ENCODE assay signal across 8 cellular contexts in the genomic region with DNA sequence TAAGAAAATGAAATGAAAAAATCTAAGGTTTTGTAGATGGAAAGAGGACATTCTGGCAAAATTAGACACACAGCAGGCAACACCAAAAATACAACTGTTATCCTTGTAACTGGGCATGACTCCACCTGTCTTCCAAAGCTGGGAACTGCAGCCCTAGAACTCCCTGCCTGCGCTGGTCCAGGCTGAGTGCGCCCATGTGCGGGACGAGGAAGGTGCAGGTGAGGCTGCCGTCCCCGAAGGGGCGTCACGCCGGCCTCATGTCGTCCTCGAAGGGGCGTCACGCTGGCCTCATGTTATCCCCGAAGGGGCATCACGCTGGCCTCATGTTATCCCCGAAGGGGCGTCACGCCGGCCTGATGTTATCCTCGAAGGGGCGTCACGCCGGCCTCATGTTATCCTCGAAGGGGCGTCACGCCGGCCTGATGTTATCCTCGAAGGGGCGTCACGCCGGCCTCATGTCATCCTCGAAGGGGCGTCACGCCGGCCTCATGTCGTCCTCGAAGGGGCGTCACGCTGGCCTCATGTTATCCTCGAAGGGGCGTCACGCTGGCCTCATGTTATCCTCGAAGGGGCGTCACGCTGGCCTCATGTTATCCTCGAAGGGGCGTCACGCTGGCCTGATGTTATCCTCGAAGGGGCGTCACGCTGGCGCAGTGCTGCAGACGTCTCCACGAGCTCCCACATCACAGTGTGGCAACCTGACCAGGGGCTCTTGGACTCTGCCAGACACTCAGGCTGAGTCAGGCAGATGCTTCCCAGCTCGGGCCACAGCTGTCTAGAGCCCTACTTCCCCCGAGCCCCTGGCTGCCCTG.
A peak's percentile ranks its signal among the peaks of the same experiment; 100 is the strongest.
DNase-seq lines count a peak whose midpoint lies in the region; ATAC-seq, FAIRE-seq and TF ChIP-seq lines count a peak whose summit lies in the region.
"Not testable (repeated sequence)": the region's sequence is repeated elsewhere in the genome, so short reads cannot be mapped to it uniquely, and the experiment has no call there.

No MANE protein-coding gene starts in this region.

- not testable (repeated sequence) for FAIRE-seq in small intestine (lab: Jason Lieb, UNC)

- not testable (repeated sequence) for H3K4me2 ChIP-seq in MM.1S (ENCODE audit: low read depth, low read length)

- H3K27me3 ChIP-seq in MM.1S (replicated peaks; ENCODE audit: insufficient read depth, low read length); small intestine (ENCODE audit: control insufficient read depth in 2 of 2, insufficient read depth in 2 of 2, low read length in 2 of 2): not testable (repeated sequence)
- H3K27me3 ChIP-seq in adrenal gland (peaks cover 13% of the 10 kb centered on the region), left lung (peaks cover 8 to 40% of the 10 kb centered on the region in 2 donors)

- ATAC-seq in left lung: not testable (repeated sequence)

- not testable (repeated sequence) for H3K4me1 Mint-ChIP-seq in glutamatergic neuron (ENCODE audit: low read depth, unreplicated experiment)

- not testable (repeated sequence) for H3K36me3 ChIP-seq in MM.1S (replicated peaks; ENCODE audit: insufficient read depth, low read length); adrenal gland (replicated peaks in 1 of 2); left lung; small intestine (ENCODE audit: control insufficient read depth in 2 of 2, insufficient read depth in 2 of 2, low read length in 2 of 2)

- CTCF ChIA-PET in AG04449 (lab: Yijun Ruan, JAX): not testable (repeated sequence)

- not testable (repeated sequence) for H3K9me3 Mint-ChIP-seq in glutamatergic neuron (ENCODE audit: unreplicated experiment)

- not testable (repeated sequence) for H3K4me3 Mint-ChIP-seq in glutamatergic neuron (ENCODE audit: unreplicated experiment)

- TF ChIP-seq CTCF in AG04449 (IDR thresholded peaks at IDR 0.05; ENCODE audit: insufficient read depth, low read length, missing control alignments): peak; percentile 9
- TF ChIP-seq CTCF in GM20000 (IDR thresholded peaks at IDR 0.05; ENCODE audit: extremely low read depth, missing control alignments): peak; percentile 17
- TF ChIP-seq CTCF in MM.1S (IDR thresholded peaks at IDR 0.05; ENCODE audit: low read length): 0 out of 2 replicates have a peak, but pooled peaks have one; percentile 19
- peak in 5 of 6 experiments; percentile 12 to 42 (median 25) for TF ChIP-seq CTCF in adrenal gland (IDR thresholded peaks at IDR 0.05)
- TF ChIP-seq CTCF in glutamatergic neuron (IDR thresholded peaks at IDR 0.05; ENCODE audit: partially characterized antibody, unreplicated experiment): peak; percentile 71
- TF ChIP-seq CTCF in left lung (IDR thresholded peaks at IDR 0.05): peak; percentile 22 to 46

- not testable (repeated sequence) for H3K9ac ChIP-seq in MM.1S (ENCODE audit: low read length)

- not testable (repeated sequence) for H3K27ac ChIP-seq in MM.1S (ENCODE audit: low read length); adrenal gland; left lung; small intestine (ENCODE audit: low read depth in 1 of 2, low read length in 1 of 2)

- H3F3A ChIP-seq in MM.1S (ENCODE audit: insufficient read depth, low read length): not testable (repeated sequence)

- not testable (repeated sequence) for H3K9me2 ChIP-seq in MM.1S (replicated peaks; ENCODE audit: insufficient read depth, low read length)

- not testable (repeated sequence) for H3K9me3 ChIP-seq in MM.1S (replicated peaks; ENCODE audit: insufficient read depth, low read length); adrenal gland (replicated peaks in 1 of 3); left lung; small intestine (ENCODE audit: control insufficient read depth, low read depth)

- H3K36me3 Mint-ChIP-seq in glutamatergic neuron (ENCODE audit: unreplicated experiment): not testable (repeated sequence)

- H4K20me1 ChIP-seq in MM.1S (ENCODE audit: insufficient read depth, low read length): not testable (repeated sequence)

- H3K4me3 ChIP-seq in AG04449 (ENCODE audit: low read depth, low read length); MM.1S (ENCODE audit: low read length); adrenal gland; left lung; small intestine (ENCODE audit: low read depth in 1 of 2, low read length in 2 of 2): not testable (repeated sequence)

- H2AFZ ChIP-seq in MM.1S (ENCODE audit: low read length): not testable (repeated sequence)

- TF ChIP-seq POLR2A in adrenal gland (IDR thresholded peaks at IDR 0.05): not testable (repeated sequence)

- POLR2A ChIA-PET in AG04449 (lab: Yijun Ruan, JAX): not testable (repeated sequence)

- H3K27me3 Mint-ChIP-seq in glutamatergic neuron (ENCODE audit: unreplicated experiment): not testable (repeated sequence)

- not testable (repeated sequence) for DNase-seq in AG04449 (ENCODE audit: low read depth, low spot score); GM20000 (ENCODE audit: low spot score); MM.1S; adrenal gland; left lung
- DNase-seq in OCI-M1 (lab: John Stamatoyannopoulos, UW): peak; percentile 11
- peak; percentile 37 for DNase-seq in glutamatergic neuron
- peak; percentile 6 for DNase-seq in small intestine

- WGBS in adrenal gland, 4 donors: 80 to 86% (median 83%) methylated on average over 13 to 56 of the region's 56 CpGs
- 84 to 89% (median 87%) methylated on average over 51 to 56 of the region's 56 CpGs for WGBS in small intestine, 3 donors

- H3K27ac Mint-ChIP-seq in glutamatergic neuron (ENCODE audit: unreplicated experiment): not testable (repeated sequence)

- not testable (repeated sequence) for H3K79me2 ChIP-seq in MM.1S (ENCODE audit: low read length)

- H3K4me1 ChIP-seq in MM.1S (ENCODE audit: low read length); adrenal gland (replicated peaks in 1 of 2); left lung; small intestine (ENCODE audit: control insufficient read depth in 2 of 2, insufficient read depth in 1 of 2, low read depth in 1 of 2, low read length in 1 of 2): not testable (repeated sequence)

- intact Hi-C loops in adrenal gland (cut with DNase I): loop anchor here in 1 of 2 donors (5.0 kb wide), 1 partner anchor 368 kb away; no protein-coding TSS in a partner anchor
- intact Hi-C loops in left lung (cut with DNase I): not testable (repeated sequence)

Comparison
In these comparisons a context has a peak if more than half of its experiments do, and no peak if none do; other contexts are left out.
1. CTCF ChIP-seq: peak in every context shown above with its lines; median percentile 71 in glutamatergic neuron; 34 in left lung; 25 in adrenal gland; 19 in MM.1S; 17 in GM20000; 9 in AG04449.